In the genomic region with DNA sequence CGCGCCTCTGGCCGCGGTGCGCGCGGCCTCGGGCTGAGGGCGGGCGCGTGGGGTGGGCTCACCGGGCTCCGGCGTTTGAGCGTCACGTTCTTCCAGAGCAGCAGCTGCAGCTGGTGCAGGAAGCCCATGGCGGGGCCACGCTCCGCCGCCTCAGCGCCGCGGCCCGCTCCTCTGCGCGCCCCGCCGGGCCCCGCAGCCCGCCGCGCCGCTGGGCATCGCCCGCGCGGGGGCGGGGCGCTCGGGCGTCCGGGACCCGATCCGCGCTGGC, we compare ENCODE assay signal across 10 cellular contexts. TPM values are rescaled to one million over a fixed set of nuclear protein-coding genes. Genes with fewer than 3 reads are reported as not detected.
DNase-seq lines count a peak whose midpoint lies in the region; ATAC-seq, FAIRE-seq and TF ChIP-seq lines count a peak whose summit lies in the region.
"Had no signal": no experiment of that assay in that cellular context is flagged by ENCODE, and none has a peak within 500 bp of the region (broad histone marks: within the 10 kb centered on the region; RNA-seq: fewer than 3 reads in every experiment).

A gene with protein sequence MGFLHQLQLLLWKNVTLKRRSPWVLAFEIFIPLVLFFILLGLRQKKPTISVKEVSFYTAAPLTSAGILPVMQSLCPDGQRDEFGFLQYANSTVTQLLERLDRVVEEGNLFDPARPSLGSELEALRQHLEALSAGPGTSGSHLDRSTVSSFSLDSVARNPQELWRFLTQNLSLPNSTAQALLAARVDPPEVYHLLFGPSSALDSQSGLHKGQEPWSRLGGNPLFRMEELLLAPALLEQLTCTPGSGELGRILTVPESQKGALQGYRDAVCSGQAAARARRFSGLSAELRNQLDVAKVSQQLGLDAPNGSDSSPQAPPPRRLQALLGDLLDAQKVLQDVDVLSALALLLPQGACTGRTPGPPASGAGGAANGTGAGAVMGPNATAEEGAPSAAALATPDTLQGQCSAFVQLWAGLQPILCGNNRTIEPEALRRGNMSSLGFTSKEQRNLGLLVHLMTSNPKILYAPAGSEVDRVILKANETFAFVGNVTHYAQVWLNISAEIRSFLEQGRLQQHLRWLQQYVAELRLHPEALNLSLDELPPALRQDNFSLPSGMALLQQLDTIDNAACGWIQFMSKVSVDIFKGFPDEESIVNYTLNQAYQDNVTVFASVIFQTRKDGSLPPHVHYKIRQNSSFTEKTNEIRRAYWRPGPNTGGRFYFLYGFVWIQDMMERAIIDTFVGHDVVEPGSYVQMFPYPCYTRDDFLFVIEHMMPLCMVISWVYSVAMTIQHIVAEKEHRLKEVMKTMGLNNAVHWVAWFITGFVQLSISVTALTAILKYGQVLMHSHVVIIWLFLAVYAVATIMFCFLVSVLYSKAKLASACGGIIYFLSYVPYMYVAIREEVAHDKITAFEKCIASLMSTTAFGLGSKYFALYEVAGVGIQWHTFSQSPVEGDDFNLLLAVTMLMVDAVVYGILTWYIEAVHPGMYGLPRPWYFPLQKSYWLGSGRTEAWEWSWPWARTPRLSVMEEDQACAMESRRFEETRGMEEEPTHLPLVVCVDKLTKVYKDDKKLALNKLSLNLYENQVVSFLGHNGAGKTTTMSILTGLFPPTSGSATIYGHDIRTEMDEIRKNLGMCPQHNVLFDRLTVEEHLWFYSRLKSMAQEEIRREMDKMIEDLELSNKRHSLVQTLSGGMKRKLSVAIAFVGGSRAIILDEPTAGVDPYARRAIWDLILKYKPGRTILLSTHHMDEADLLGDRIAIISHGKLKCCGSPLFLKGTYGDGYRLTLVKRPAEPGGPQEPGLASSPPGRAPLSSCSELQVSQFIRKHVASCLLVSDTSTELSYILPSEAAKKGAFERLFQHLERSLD (N-terminal part only) (minus strand): TSS at position 225 of the 268 bp plus-strand sequence. CDS start 97 bp downstream, at position 128.

- in situ Hi-C loops in astrocyte of the cerebellum (cut with HindIII; ENCODE audit: low sequenced_read_pairs), result loop anchor here (25.0 kb wide), 1 partner anchor 241 kb away; a partner anchor contains a TSS

- H3K27ac ChIP-seq in kidney (ENCODE audit: low read depth in 2 of 2, low read length in 2 of 2) (peak within 1 kb of the TSS; percentile 11 to 54), stomach (peak within 1 kb of the TSS; percentile 59 to 81 (median 68))

- no peak for FAIRE-seq in kidney (lab: Jason Lieb, UNC)
- FAIRE-seq: colon, G401.6 had no signal

- H3K9me3 Mint-ChIP-seq in activated CD4-positive, alpha-beta T cell treated with anti-CD3 and anti-CD28 coated beads, Interleukin-2, amount 10 ng/mL, durations not matched to agents 24 days and 14 days, result no peaks in the 10 kb centered on the region

- H3K36me3 ChIP-seq in kidney (ENCODE audit: control insufficient read depth in 1 of 2, insufficient read depth in 2 of 2, low read length in 2 of 2) (no peaks in the 10 kb centered on the region), stomach (no peaks in the 10 kb centered on the region)

- peak within 1 kb of the TSS; percentile 69 for H3K9ac ChIP-seq in kidney (ENCODE audit: low read length in 2 of 2)

- no peak for TF ChIP-seq POLR2A in stomach (IDR thresholded peaks at IDR 0.05)

- no peak for ATAC-seq in HG03045 (IDR thresholded peaks at IDR 0.05; ENCODE audit: unreplicated experiment)

- TF ChIP-seq EP300 in stomach (IDR thresholded peaks at IDR 0.05), result no peak

- H3K36me3 Mint-ChIP-seq in activated CD4-positive, alpha-beta T cell treated with anti-CD3 and anti-CD28 coated beads, Interleukin-2, amount 10 ng/mL, durations not matched to agents 24 days and 14 days (ENCODE audit: low read depth), result no peaks in the 10 kb centered on the region

- no peaks in the 10 kb centered on the region for H3K27me3 ChIP-seq in stomach

- no peak for DNase-seq in activated CD4-positive, alpha-beta T cell treated with anti-CD3 and anti-CD28 coated beads, Interleukin-2, amount 10 ng/mL, durations not matched to agents 24 days and 14 days
- no peak for DNase-seq in activated CD4-positive, alpha-beta T cell treated with anti-CD3 and anti-CD28 coated beads, Interleukin-2, amount 50 U/mL, for 1 hour
- no peak for DNase-seq in astrocyte of the cerebellum (ENCODE audit: low read depth)
- DNase-seq in kidney, result no peak
- no peak for DNase-seq in stomach
- DNase-seq in amniotic stem cell (lab: John Stamatoyannopoulos, UW), result no peak
- no peak for DNase-seq in SIG-M5 (lab: John Stamatoyannopoulos, UW)

- H3K27ac Mint-ChIP-seq in activated CD4-positive, alpha-beta T cell treated with anti-CD3 and anti-CD28 coated beads, Interleukin-2, amount 10 ng/mL, durations not matched to agents 24 days and 14 days, result peak within 1 kb of the TSS; percentile 78

- peaks cover 31% of the 10 kb centered on the region for H3K4me1 Mint-ChIP-seq in activated CD4-positive, alpha-beta T cell treated with anti-CD3 and anti-CD28 coated beads, Interleukin-2, amount 10 ng/mL, durations not matched to agents 24 days and 14 days

- peaks cover 20 to 39% of the 10 kb centered on the region in 2 donors for H3K4me1 ChIP-seq in kidney (ENCODE audit: control insufficient read depth in 1 of 2, insufficient read depth in 1 of 2, low read depth in 1 of 2, low read length in 2 of 2)
- H3K4me1 ChIP-seq in stomach, result peaks cover 40 to 87% (median 66%) of the 10 kb centered on the region in 4 donors

- H3K9me3 ChIP-seq in kidney (ENCODE audit: control insufficient read depth in 1 of 2, low read length in 2 of 2) (no peaks in the 10 kb centered on the region), stomach (no peaks in the 10 kb centered on the region)

- peak within 1 kb of the TSS; percentile 81 for H3K4me3 Mint-ChIP-seq in activated CD4-positive, alpha-beta T cell treated with anti-CD3 and anti-CD28 coated beads, Interleukin-2, amount 10 ng/mL, durations not matched to agents 24 days and 14 days

- intact Hi-C loops in activated CD4-positive, alpha-beta T cell treated with anti-CD3 and anti-CD28 coated beads, Interleukin-2, amount 10 ng/mL, durations not matched to agents 24 days and 14 days (cut with micrococcal nuclease), result loop anchor here (2.0 kb wide), 1 partner anchor 37 kb away; no protein-coding TSS in a partner anchor
- intact Hi-C loops in kidney (cut with DNase I), result loop anchor here (10.0 kb wide), 1 partner anchor 73 kb away; a partner anchor contains a TSS
- intact Hi-C loops in stomach (cut with DNase I; ENCODE audit: low total_unique reads), result loop anchor here (10.0 kb wide), 1 partner anchor 73 kb away; a partner anchor contains a TSS

- H3K27me3 Mint-ChIP-seq in activated CD4-positive, alpha-beta T cell treated with anti-CD3 and anti-CD28 coated beads, Interleukin-2, amount 10 ng/mL, durations not matched to agents 24 days and 14 days, result peaks cover 2% of the 10 kb centered on the region

- H3K4me3 ChIP-seq in astrocyte of the cerebellum (ENCODE audit: low read depth, low read length), result peak within 1 kb of the TSS; percentile 42
- H3K4me3 ChIP-seq in kidney (ENCODE audit: low read length in 2 of 2), result peak within 1 kb of the TSS; percentile 38 to 62
- H3K4me3 ChIP-seq in stomach, result peak within 1 kb of the TSS; percentile 57 to 69 (median 64)

- TF ChIP-seq CTCF in astrocyte of the cerebellum (IDR thresholded peaks at IDR 0.05; ENCODE audit: low read depth, low read length, missing control alignments) (no peak), kidney (IDR thresholded peaks at IDR 0.05; ENCODE audit: borderline replicate concordance, extremely low read depth, insufficient read depth) (no peak), stomach (IDR thresholded peaks at IDR 0.05) (no peak)

- WGBS in stomach, 5 donors, result 0% methylated on average over 43 to 45 of the region's 45 CpGs; no CpG with 5 or more reads in 2 of the 5 donors

RNA-seq across cellular contexts. Expression of the gene that starts here (rescaled TPM):
- total RNA-seq in activated CD4-positive, alpha-beta T cell treated with anti-CD3 and anti-CD28 coated beads, Interleukin-2, amount 10 ng/mL, durations not matched to agents 24 days and 14 days, result 25.0 and 25.9 TPM in 2 replicates
- total RNA-seq in kidney (72.1 TPM), stomach (100 to 1,000 TPM in 1 of 5 donors, 10 to 100 TPM in 3, 1 to 10 TPM in 1; 7.3 to 385 (median 72.8) TPM)
- polyA plus RNA-seq in kidney (ENCODE audit: insufficient read depth, low read depth, low replicate concordance) (39.2 TPM), stomach (10 to 100 TPM in 2 of 3 donors, 1 to 10 TPM in 1; 9.3 to 25.5 (median 24.4) TPM)
